In the genomic region with DNA sequence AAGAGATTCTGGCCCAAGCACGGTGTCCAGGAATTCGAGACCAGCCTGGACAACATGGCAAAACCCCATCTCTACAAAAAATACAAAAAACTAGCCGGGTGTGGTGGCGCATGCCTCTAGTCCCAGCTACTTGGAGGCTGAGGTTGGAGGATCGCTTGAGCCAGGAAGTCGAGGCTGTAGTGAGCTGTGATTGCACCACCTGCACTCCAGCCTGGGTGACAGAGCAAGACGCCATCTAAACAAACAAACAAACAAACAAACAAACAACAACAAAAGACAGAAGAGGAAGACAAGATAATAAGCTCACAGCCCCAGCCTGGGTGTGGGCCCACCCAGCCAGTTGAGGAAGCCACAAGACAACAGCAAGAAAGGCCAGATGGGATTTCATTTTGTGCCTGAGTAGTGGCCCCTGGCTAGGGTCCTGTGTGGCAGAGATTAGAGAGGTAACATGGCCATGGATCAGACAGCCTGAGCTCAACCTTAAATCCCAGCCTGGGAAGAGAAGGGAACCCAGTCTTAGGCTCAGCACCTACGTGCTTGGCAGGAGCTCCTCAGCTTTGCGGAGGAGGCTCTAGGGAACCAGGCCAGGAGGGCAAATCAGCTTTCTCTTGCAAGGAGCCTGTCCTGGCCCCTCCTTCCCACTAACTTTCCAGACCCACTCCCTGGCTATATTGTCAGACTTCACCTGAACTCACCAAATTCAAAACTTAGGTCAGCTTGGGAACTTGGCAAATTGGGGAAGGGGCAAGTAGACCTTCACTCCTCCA, we compare ENCODE assay signal across 15 cellular contexts. TPM values are rescaled to one million over a fixed set of nuclear protein-coding genes. Genes with fewer than 3 reads are reported as not detected.
DNase-seq lines count a peak whose midpoint lies in the region; ATAC-seq and TF ChIP-seq lines count a peak whose summit lies in the region.
"Had no signal": no experiment of that assay in that cellular context is flagged by ENCODE, and none has a peak within 500 bp of the region (broad histone marks: within the 10 kb centered on the region; RNA-seq: fewer than 3 reads in every experiment).

No MANE protein-coding gene starts in this region.

- no peak for ATAC-seq in activated CD8-positive, alpha-beta memory T cell treated with anti-CD3 and anti-CD28 coated beads, Interleukin-2, amount 10 ng/mL, durations not matched to agents 7 days and 5 days
- ATAC-seq in lower lobe of right lung, result peak; percentile 21 to 29
- no peak for ATAC-seq in GM18867 (IDR thresholded peaks at IDR 0.05; ENCODE audit: unreplicated experiment)
- ATAC-seq in GM21367 (IDR thresholded peaks at IDR 0.05; ENCODE audit: unreplicated experiment), result no peak

- H3K27me3 ChIP-seq in Peyer's patch, result no peaks in the 10 kb centered on the region
- no peaks in the 10 kb centered on the region for H3K27me3 ChIP-seq in lower lobe of right lung (ENCODE audit: low read depth)
- H3K27me3 ChIP-seq: colonic mucosa had no signal

- H3K27ac ChIP-seq in Peyer's patch (no peak overlapping the region), lower lobe of right lung (peak overlapping the region; percentile 68)
- H3K27ac ChIP-seq: colonic mucosa, parathyroid adenoma, VCaP had no signal

- H3K27me3 Mint-ChIP-seq in activated CD8-positive, alpha-beta memory T cell treated with anti-CD3 and anti-CD28 coated beads, Interleukin-2, amount 10 ng/mL, durations not matched to agents 7 days and 5 days, result no peaks in the 10 kb centered on the region
- no peaks in the 10 kb centered on the region for H3K27me3 Mint-ChIP-seq in type B pancreatic cell
- H3K27me3 Mint-ChIP-seq: CD4-positive, alpha-beta memory T cell had no signal

- TF ChIP-seq CTCF in Peyer's patch (IDR thresholded peaks at IDR 0.05), result no peak
- TF ChIP-seq CTCF in lower lobe of right lung (IDR thresholded peaks at IDR 0.05), result no peak
- no peak for TF ChIP-seq CTCF in type B pancreatic cell (conservative IDR thresholded peaks at IDR 0.05)

- no peak overlapping the region for H3K27ac Mint-ChIP-seq in activated CD8-positive, alpha-beta memory T cell treated with anti-CD3 and anti-CD28 coated beads, Interleukin-2, amount 10 ng/mL, durations not matched to agents 7 days and 5 days
- peak overlapping the region; percentile 20 for H3K27ac Mint-ChIP-seq in type B pancreatic cell

- intact Hi-C loops in lower lobe of right lung (cut with DNase I), result no loop called here

- H3K36me3 ChIP-seq in Peyer's patch (no peaks in the 10 kb centered on the region), lower lobe of right lung (no peaks in the 10 kb centered on the region)
- H3K36me3 ChIP-seq: colonic mucosa had no signal

- H3K4me3 Mint-ChIP-seq in activated CD8-positive, alpha-beta memory T cell treated with anti-CD3 and anti-CD28 coated beads, Interleukin-2, amount 10 ng/mL, durations not matched to agents 7 days and 5 days, result no peak overlapping the region
- H3K4me3 Mint-ChIP-seq in type B pancreatic cell, result no peak overlapping the region
- H3K4me3 Mint-ChIP-seq: CD4-positive, alpha-beta memory T cell had no signal

- CTCF ChIA-PET in activated CD8-positive, alpha-beta memory T cell treated with anti-CD3 and anti-CD28 coated beads, Interleukin-2, amount 10 ng/mL, durations not matched to agents 7 days and 5 days (lab: Charles Lee), result interaction anchor here (0.6 to 2.7 kb wide), 16 partner anchors 8 to 511 kb away, joined by 3 to 22 read pairs (median 5); a partner anchor contains a TSS

- no peaks in the 10 kb centered on the region for H3K36me3 Mint-ChIP-seq in activated CD8-positive, alpha-beta memory T cell treated with anti-CD3 and anti-CD28 coated beads, Interleukin-2, amount 10 ng/mL, durations not matched to agents 7 days and 5 days
- H3K36me3 Mint-ChIP-seq in type B pancreatic cell, result no peaks in the 10 kb centered on the region
- H3K36me3 Mint-ChIP-seq: CD4-positive, alpha-beta memory T cell had no signal

- H3K4me3 ChIP-seq in Peyer's patch (no peak overlapping the region), lower lobe of right lung (no peak overlapping the region)
- H3K4me3 ChIP-seq: colonic mucosa had no signal

- H3K9me3 ChIP-seq in Peyer's patch (no peaks in the 10 kb centered on the region), lower lobe of right lung (no peaks in the 10 kb centered on the region)
- H3K9me3 ChIP-seq: colonic mucosa had no signal

- no peaks in the 10 kb centered on the region for H3K9me3 Mint-ChIP-seq in activated CD8-positive, alpha-beta memory T cell treated with anti-CD3 and anti-CD28 coated beads, Interleukin-2, amount 10 ng/mL, durations not matched to agents 7 days and 5 days (ENCODE audit: low read depth)
- no peaks in the 10 kb centered on the region for H3K9me3 Mint-ChIP-seq in type B pancreatic cell
- H3K9me3 Mint-ChIP-seq: CD4-positive, alpha-beta memory T cell had no signal

- H3K4me1 ChIP-seq in Peyer's patch (no peaks in the 10 kb centered on the region), lower lobe of right lung (no peaks in the 10 kb centered on the region)
- H3K4me1 ChIP-seq: colonic mucosa, parathyroid adenoma had no signal

- no peak for TF ChIP-seq POLR2A in Peyer's patch (IDR thresholded peaks at IDR 0.05)

- H3K4me1 Mint-ChIP-seq in activated CD8-positive, alpha-beta memory T cell treated with anti-CD3 and anti-CD28 coated beads, Interleukin-2, amount 10 ng/mL, durations not matched to agents 7 days and 5 days, result peaks cover 7% of the 10 kb centered on the region
- H3K4me1 Mint-ChIP-seq in type B pancreatic cell (ENCODE audit: unreplicated experiment), result peaks cover 9% of the 10 kb centered on the region

- DNase-seq in activated CD8-positive, alpha-beta memory T cell treated with anti-CD3 and anti-CD28 coated beads, Interleukin-2, amount 50 U/mL, for 48 hours, result peak; percentile 43
- no peak for DNase-seq in activated CD8-positive, alpha-beta memory T cell treated with anti-CD3 and anti-CD28 coated beads, Interleukin-2, amount 10 ng/mL, durations not matched to agents 7 days and 5 days
- DNase-seq in Peyer's patch (peak in 2 of 3 donors; percentile 2 to 22), lower lobe of right lung (no peak), type B pancreatic cell (ENCODE audit: extremely low spot score, unreplicated experiment) (no peak), NCI-H1105 (lab: John Stamatoyannopoulos, UW) (no peak)
- DNase-seq: amniotic stem cell, NCI-H446 treated with DMSO at 0.1 percent for 48 hours had no signal

RNA-seq across cellular contexts. Expression of a gene that starts 4.9 kb away (rescaled TPM):
- total RNA-seq in activated CD8-positive, alpha-beta memory T cell treated with anti-CD3 and anti-CD28 coated beads, Interleukin-2, amount 10 ng/mL, durations not matched to agents 7 days and 5 days, result under 1 TPM; 0.73 to 0.79 TPM
- total RNA-seq in Peyer's patch, result 10 to 100 TPM in 3 of 4 donors, 1 to 10 TPM in 1; 5.0 to 59.8 (median 28.6) TPM
- 1.7 TPM for total RNA-seq in lower lobe of right lung
- 0.48 and 0.99 TPM in 2 replicates for total RNA-seq in type B pancreatic cell (ENCODE audit: low replicate concordance)

RNA-seq across cellular contexts. Expression of a gene that starts 7.3 kb away (rescaled TPM):
- total RNA-seq in activated CD8-positive, alpha-beta memory T cell treated with anti-CD3 and anti-CD28 coated beads, Interleukin-2, amount 10 ng/mL, durations not matched to agents 7 days and 5 days, result 10 to 100 TPM; 43.1 to 48.9 TPM
- total RNA-seq in Peyer's patch, result 10 to 100 TPM in 3 of 4 donors, 1 to 10 TPM in 1; 7.7 to 28.1 (median 23.5) TPM
- 27.7 TPM for total RNA-seq in lower lobe of right lung
- 18.5 and 39.1 TPM in 2 replicates for total RNA-seq in type B pancreatic cell (ENCODE audit: low replicate concordance)

RNA-seq across cellular contexts. Expression of a gene that starts 14.2 kb away (rescaled TPM):
- 1 to 10 TPM in 1 of 2 experiments, under 1 TPM in 1; 0.40 to 1.3 TPM for total RNA-seq in activated CD8-positive, alpha-beta memory T cell treated with anti-CD3 and anti-CD28 coated beads, Interleukin-2, amount 10 ng/mL, durations not matched to agents 7 days and 5 days
- total RNA-seq in Peyer's patch (1 to 10 TPM in 1 of 4 donors, not detected in 3; 3.5 TPM), lower lobe of right lung (5.2 TPM), type B pancreatic cell (ENCODE audit: low replicate concordance) (1.1 TPM in 1 of 2 replicates, not detected in the other)
- total RNA-seq: epithelial cell of proximal tubule had no signal

RNA-seq across cellular contexts. Expression of a gene that starts 15.4 kb away (rescaled TPM):
- total RNA-seq in activated CD8-positive, alpha-beta memory T cell treated with anti-CD3 and anti-CD28 coated beads, Interleukin-2, amount 10 ng/mL, durations not matched to agents 7 days and 5 days, result 1 to 10 TPM; 3.7 to 4.5 TPM
- 1 to 10 TPM; 2.6 to 7.4 (median 3.5) TPM for total RNA-seq in Peyer's patch
- 8.7 TPM for total RNA-seq in lower lobe of right lung
- 7.0 and 10.3 TPM in 2 replicates for total RNA-seq in type B pancreatic cell (ENCODE audit: low replicate concordance)

RNA-seq across cellular contexts. Expression of a gene that starts 17.6 kb away (rescaled TPM):
- 1,000 to 10,000 TPM; 1,353 to 1,538 TPM for total RNA-seq in activated CD8-positive, alpha-beta memory T cell treated with anti-CD3 and anti-CD28 coated beads, Interleukin-2, amount 10 ng/mL, durations not matched to agents 7 days and 5 days
- total RNA-seq in Peyer's patch (1,000 to 10,000 TPM in 1 of 4 donors, 100 to 1,000 TPM in 3; 456 to 1,875 (median 819) TPM), lower lobe of right lung (1,341 TPM), type B pancreatic cell (ENCODE audit: low replicate concordance) (2,494 and 2,620 TPM in 2 replicates)

Comparison
In these comparisons a context has a peak if more than half of its experiments do, and no peak if none do; other contexts are left out.
1. DNase-seq: peak in activated CD8-positive, alpha-beta memory T cell treated with anti-CD3 and anti-CD28 coated beads, Interleukin-2, amount 50 U/mL, for 48 hours (single experiment) and Peyer's patch (2 of 3); none in activated CD8-positive, alpha-beta memory T cell treated with anti-CD3 and anti-CD28 coated beads, Interleukin-2, amount 10 ng/mL, durations not matched to agents 7 days and 5 days (single experiment), lower lobe of right lung (single experiment), type B pancreatic cell (single experiment) and NCI-H1105 (single experiment).
2. ATAC-seq: peak in lower lobe of right lung (2 of 2); none in activated CD8-positive, alpha-beta memory T cell treated with anti-CD3 and anti-CD28 coated beads, Interleukin-2, amount 10 ng/mL, durations not matched to agents 7 days and 5 days (single experiment), GM18867 (single experiment) and GM21367 (single experiment).